ENCODE assay signal across 2 cellular contexts in genomic region chr2:96315400-96316071, GRCh38.
TF ChIP-seq lines count a peak whose summit lies in the region.

No MANE protein-coding gene starts in this region.

TF ChIP-seq in SK-N-SH, 30 proteins besides CTCF, POLR2A, EP300 and RAD21 (continues in another document):
- TF ChIP-seq IRF3 (IDR thresholded peaks at IDR 0.05; ENCODE audit: low read depth, low read length) (no peak), TCF12 (IDR thresholded peaks at IDR 0.05) (peak; percentile 74), RFX5 (IDR thresholded peaks at IDR 0.05; ENCODE audit: low read length) (no peak), TAF1 (IDR thresholded peaks at IDR 0.05; ENCODE audit: borderline replicate concordance, low read depth, low read length) (no peak), REST (IDR thresholded peaks at IDR 0.05; ENCODE audit: low read depth, low read length) (no peak), CHD2 (IDR thresholded peaks at IDR 0.05; ENCODE audit: low read length, partially characterized antibody) (no peak), ELF1 (IDR thresholded peaks at IDR 0.05) (no peak), NFIC (IDR thresholded peaks at IDR 0.05; ENCODE audit: borderline replicate concordance) (0 out of 2 replicates have a peak, but pooled peaks have one; percentile 57), RXRA (IDR thresholded peaks at IDR 0.05; ENCODE audit: borderline replicate concordance, low read depth) (peak; percentile 62; the same call in 1 of the 2 replicates), FOXJ3 (CRISPR knock-in tag; IDR thresholded peaks at IDR 0.05) (no peak), EZH2phosphoT487 (IDR thresholded peaks at IDR 0.05; ENCODE audit: borderline replicate concordance, low read depth) (no peak), SIN3A (IDR thresholded peaks at IDR 0.05; ENCODE audit: borderline replicate concordance, low read depth, low read length) (no peak), MAX (IDR thresholded peaks at IDR 0.05; ENCODE audit: low read depth) (peak; percentile 30; the same call in 1 of the 2 replicates), JUND (IDR thresholded peaks at IDR 0.05) (peak; percentile 84), FOSL2 (IDR thresholded peaks at IDR 0.05; ENCODE audit: borderline replicate concordance, low read depth) (peak; percentile 77), ZBTB33 (IDR thresholded peaks at IDR 0.05; ENCODE audit: borderline replicate concordance, low read depth) (no peak), POLR2AphosphoS5 (IDR thresholded peaks at IDR 0.05; ENCODE audit: low read depth, low read length) (no peak), GABPA (IDR thresholded peaks at IDR 0.05; ENCODE audit: low read depth) (no peak), USF1 (IDR thresholded peaks at IDR 0.05; ENCODE audit: borderline replicate concordance, low read depth) (no peak), USF2 (IDR thresholded peaks at IDR 0.05; ENCODE audit: borderline replicate concordance, low read depth, low read length) (no peak), RCOR1 (IDR thresholded peaks at IDR 0.05; ENCODE audit: low read length) (no peak), MEF2A (IDR thresholded peaks at IDR 0.05; ENCODE audit: borderline replicate concordance, low read depth) (no peak), NRF1 (IDR thresholded peaks at IDR 0.05; ENCODE audit: low read depth, low read length) (no peak), GATA2 (CRISPR knock-in tag; IDR thresholded peaks at IDR 0.05) (no peak), SMC3 (IDR thresholded peaks at IDR 0.05; ENCODE audit: low read depth, low read length) (no peak)

TF ChIP-seq in endothelial cell of umbilical vein, 7 proteins besides CTCF, POLR2A, EP300 and RAD21:
- no peak for TF ChIP-seq MYC (IDR thresholded peaks at IDR 0.05; ENCODE audit: low read depth, low read length)
- no peak for TF ChIP-seq MAX (IDR thresholded peaks at IDR 0.05; ENCODE audit: insufficient read depth, insufficient read length)
- peak; percentile 42 for TF ChIP-seq FOS (IDR thresholded peaks at IDR 0.05; ENCODE audit: borderline replicate concordance, insufficient read depth, low read length)
- TF ChIP-seq JUN (IDR thresholded peaks at IDR 0.05; ENCODE audit: borderline replicate concordance, insufficient read depth, insufficient read length, low read depth): peak; percentile 61
- no peak for TF ChIP-seq EZH2 (IDR thresholded peaks at IDR 0.05; ENCODE audit: borderline replicate concordance, low read depth, low read length, severe bottlenecking)
TF ChIP-seq in endothelial cell of umbilical vein: peak in this region for 2.
